21 cellular contexts compared by ENCODE assay signal in the genomic region with DNA sequence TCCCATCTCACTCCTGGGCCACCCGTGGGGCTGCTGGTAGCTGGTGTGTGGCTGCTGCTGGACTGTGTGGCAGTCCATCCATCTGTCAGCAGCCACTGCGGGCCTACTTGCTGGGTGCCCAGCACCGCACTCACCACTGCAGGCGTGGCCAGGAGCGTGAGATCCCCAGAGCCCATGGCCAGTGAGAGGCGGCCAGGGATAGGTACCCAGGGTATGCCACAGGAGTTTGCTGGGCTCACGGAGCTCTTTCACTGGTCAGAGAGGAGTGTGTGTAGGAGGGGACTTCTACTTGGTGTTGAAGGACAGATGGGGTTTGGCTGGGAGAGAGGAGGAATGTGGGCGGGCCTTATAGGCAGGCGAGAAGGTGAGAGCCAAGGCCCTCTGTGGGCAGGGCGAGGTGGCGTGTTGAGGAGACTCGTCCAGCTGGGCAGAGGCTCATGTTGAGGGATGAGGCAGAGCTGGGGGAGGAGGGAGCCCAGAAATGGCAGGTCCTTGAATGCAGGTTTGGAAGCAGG. TPM values are rescaled to one million over a fixed set of nuclear protein-coding genes. Genes with fewer than 3 reads are reported as not detected.
A peak's percentile ranks its signal among the peaks of the same experiment; 100 is the strongest.
DNase-seq lines count a peak whose midpoint lies in the region; ATAC-seq, FAIRE-seq and TF ChIP-seq lines count a peak whose summit lies in the region.
"Had no signal": no experiment of that assay in that cellular context is flagged by ENCODE, and none has a peak within 500 bp of the region (broad histone marks: within the 10 kb centered on the region; RNA-seq: fewer than 3 reads in every experiment).

No MANE protein-coding gene starts in this region.

- H3K4me3 ChIP-seq in K562 (no peak overlapping the region), mesendoderm (ENCODE audit: low read length) (no peak overlapping the region), stomach (no peak overlapping the region)
- H3K4me3 ChIP-seq: BLaER1, SJCRH30, thoracic aorta had no signal

- H3K27ac ChIP-seq in K562 (ENCODE audit: extremely low read depth, low read depth, low read length) (no peak overlapping the region), mesendoderm (ENCODE audit: low read depth, low read length) (no peak overlapping the region), stomach (peak overlapping the region; percentile 72 to 87 (median 83))
- H3K27ac ChIP-seq: BLaER1, SJCRH30, thoracic aorta had no signal

- H3K4me2 ChIP-seq in K562 (ENCODE audit: insufficient read depth, low read length) (no peak overlapping the region), mesendoderm (ENCODE audit: low read length) (no peak overlapping the region)
- H3K4me2 ChIP-seq: BLaER1 had no signal

- H2BK15ac ChIP-seq in mesendoderm (replicated peaks; ENCODE audit: low read depth): no peak overlapping the region

- H3K9me3 ChIP-seq in K562 (replicated peaks; ENCODE audit: control insufficient read depth, insufficient read depth, low read depth, low read length) (no peaks in the 10 kb centered on the region), stomach (no peaks in the 10 kb centered on the region)
- H3K9me3 ChIP-seq: BLaER1, SJCRH30, thoracic aorta had no signal

- TF ChIP-seq EP300 in K562 (IDR thresholded peaks at IDR 0.05; ENCODE audit: low read length) (no peak), stomach (IDR thresholded peaks at IDR 0.05) (no peak)

- CTCF ChIA-PET in activated naive CD4-positive, alpha-beta T cell treated with anti-CD3 and anti-CD28 coated beads, Interleukin-2, amount 10 ng/mL, durations not matched to agents 7 days and 5 days (lab: Charles Lee): interaction anchor here (0.6 to 8.2 kb wide), 6 partner anchors 9 to 463 kb away, joined by 3 to 80 read pairs (median 4); no protein-coding TSS in a partner anchor
- CTCF ChIA-PET in activated naive CD4-positive, alpha-beta T cell treated with anti-CD3 and anti-CD28 coated beads for 36 hours (lab: Charles Lee): interaction anchor here (0.9 to 7.5 kb wide), 4 partner anchors 10 to 463 kb away, joined by 3 to 68 read pairs (median 6); no protein-coding TSS in a partner anchor
- CTCF ChIA-PET in K562 (lab: Yijun Ruan, JAX; ENCODE audit: low intra/inter-chr PET ratio): interaction anchor here (0.8 kb wide), 1 partner anchor 303 kb away, joined by 3 read pairs; no protein-coding TSS in a partner anchor

- no peak overlapping the region for H3K56ac ChIP-seq in mesendoderm (ENCODE audit: low read length)

- in situ Hi-C loops in K562 (cut with MboI): loop anchor here (5.0 kb wide), 2 partner anchors 297 to 462 kb away; no protein-coding TSS in a partner anchor

- H3K9ac ChIP-seq in K562 (ENCODE audit: insufficient read depth in 1 of 2, low read depth in 2 of 2, low read length in 2 of 2) (peak overlapping the region in 1 of 2 experiments; percentile 57; a peak in 1 of 4 replicates), mesendoderm (ENCODE audit: low read length) (no peak overlapping the region)
- H3K9ac ChIP-seq: BLaER1 had no signal

- H3K27me3 Mint-ChIP-seq in activated naive CD4-positive, alpha-beta T cell treated with anti-CD3 and anti-CD28 coated beads, Interleukin-2, amount 10 ng/mL, durations not matched to agents 7 days and 5 days: no peaks in the 10 kb centered on the region
- no peaks in the 10 kb centered on the region for H3K27me3 Mint-ChIP-seq in activated naive CD4-positive, alpha-beta T cell treated with anti-CD3 and anti-CD28 coated beads for 36 hours (ENCODE audit: low read depth)
- H3K27me3 Mint-ChIP-seq: activated T-helper 17 cell treated with anti-CD3 and anti-CD28 coated beads, Interleukin-2, amount 50 U/mL, for 72 hours had no signal

- no peak overlapping the region for H2AK5ac ChIP-seq in mesendoderm (ENCODE audit: low read length)

- H3K4ac ChIP-seq in mesendoderm (ENCODE audit: low read depth, low read length): no peak overlapping the region

- no peak overlapping the region for H4K8ac ChIP-seq in mesendoderm (ENCODE audit: low read depth, low read length)

- H3K4me1 ChIP-seq in K562 (replicated peaks in 1 of 2; ENCODE audit: control insufficient read depth in 2 of 2, insufficient read depth in 2 of 2, low read length in 2 of 2) (peaks cover 10 to 19% of the 10 kb centered on the region in 2 experiments; a peak in 4 of 5 replicates), mesendoderm (ENCODE audit: control insufficient read depth, low read depth, low read length) (peaks cover 4% of the 10 kb centered on the region), stomach (peaks cover 61 to 84% (median 72%) of the 10 kb centered on the region in 4 donors)
- H3K4me1 ChIP-seq: SJCRH30 had no signal

- FAIRE-seq in K562 (lab: Jason Lieb, UNC): no peak
- FAIRE-seq: GM12891 had no signal

- peak; percentile 13 for DNase-seq in activated naive CD4-positive, alpha-beta T cell treated with anti-CD3 and anti-CD28 coated beads, Interleukin-2, amount 10 ng/mL, durations not matched to agents 7 days and 5 days
- DNase-seq in activated naive CD4-positive, alpha-beta T cell treated with anti-CD3 and anti-CD28 coated beads for 36 hours: no peak
- DNase-seq in K562 (ENCODE audit: extremely low read depth in 1 of 4, low spot score in 3 of 4) (no peak), mesendoderm (peak; percentile 43), stomach (peak; percentile 46), NCI-H69 (lab: John Stamatoyannopoulos, UW) (no peak), NCI-H1694 treated with DMSO at 0.1 percent for 48 hours (lab: John Stamatoyannopoulos, UW) (no peak), NCI-H226 (no peak)
- DNase-seq: effector memory CD4-positive, alpha-beta T cell; HFFc6; hypothalamus; Karpas-422; NCI-H1105; NCI-H526 treated with DMSO at 0.1 percent for 48 hours; SJCRH30; stimulated activated CD8-positive, alpha-beta memory T cell treated with anti-CD3 and anti-CD28 coated beads, Interleukin-4, amount 100 ng/mL, for 48 hours; T-helper 2 cell had no signal

- H3K4me3 Mint-ChIP-seq in activated naive CD4-positive, alpha-beta T cell treated with anti-CD3 and anti-CD28 coated beads, Interleukin-2, amount 10 ng/mL, durations not matched to agents 7 days and 5 days: no peak overlapping the region
- H3K4me3 Mint-ChIP-seq in activated naive CD4-positive, alpha-beta T cell treated with anti-CD3 and anti-CD28 coated beads for 36 hours: no peak overlapping the region
- H3K4me3 Mint-ChIP-seq: activated T-helper 17 cell treated with anti-CD3 and anti-CD28 coated beads, Interleukin-2, amount 50 U/mL, for 72 hours; HFFc6 had no signal

- POLR2A ChIA-PET in K562 (lab: Yijun Ruan, JAX): interaction anchor here (0.7 to 8.2 kb wide), 7 partner anchors 10 to 360 kb away, joined by 3 to 41 read pairs (median 3); no protein-coding TSS in a partner anchor

- H2BK120ac ChIP-seq in mesendoderm (ENCODE audit: low read depth, low read length): no peak overlapping the region

- no peaks in the 10 kb centered on the region for H3K79me2 ChIP-seq in K562 (ENCODE audit: control insufficient read depth, insufficient read depth, low read length)
- no peaks in the 10 kb centered on the region for H3K79me2 ChIP-seq in mesendoderm (ENCODE audit: control insufficient read depth, insufficient read depth, low read length)

- H3K23ac ChIP-seq in mesendoderm (ENCODE audit: low read length): peak overlapping the region; percentile 94

- peaks cover 17% of the 10 kb centered on the region for H4K20me1 ChIP-seq in K562 (replicated peaks; ENCODE audit: control insufficient read depth, insufficient read depth, low read length)

- no peak overlapping the region for H3K18ac ChIP-seq in mesendoderm (ENCODE audit: low read length)

- intact Hi-C loops in activated naive CD4-positive, alpha-beta T cell treated with anti-CD3 and anti-CD28 coated beads for 36 hours (cut with micrococcal nuclease): loop anchor here (2.0 kb wide), 1 partner anchor 459 kb away; no protein-coding TSS in a partner anchor
- intact Hi-C loops in K562 (cut with micrococcal nuclease): loop anchor here (2.0 to 10.0 kb wide), 2 partner anchors 135 to 303 kb away; no protein-coding TSS in a partner anchor
- intact Hi-C loops in stomach (cut with DNase I; ENCODE audit: low total_unique reads): loop anchor here (10.0 kb wide), 1 partner anchor 305 kb away; no protein-coding TSS in a partner anchor

- TF ChIP-seq POLR2A in K562 (conservative IDR thresholded peaks at IDR 0.05) (no peak), stomach (IDR thresholded peaks at IDR 0.05) (no peak)

- H3K79me1 ChIP-seq in mesendoderm (ENCODE audit: low read length): peaks cover 2% of the 10 kb centered on the region

- H3K9me1 ChIP-seq in K562 (ENCODE audit: control insufficient read depth, insufficient read depth, low read length): no peaks in the 10 kb centered on the region

- 72% methylated on average over 12 of the region's 12 CpGs for WGBS in K562 (ENCODE audit: insufficient coverage, low coverage, missing lambda C conversion rate)
- WGBS in mesendoderm (ENCODE audit: extremely low coverage, insufficient coverage, low lambda C conversion rate): no CpG with 5 or more reads among the region's 12 CpGs
- 51 to 66% (median 63%) methylated on average over 8 to 12 of the region's 12 CpGs for WGBS in stomach, 5 donors

- peaks cover 2% of the 10 kb centered on the region for H3K4me1 Mint-ChIP-seq in activated naive CD4-positive, alpha-beta T cell treated with anti-CD3 and anti-CD28 coated beads, Interleukin-2, amount 10 ng/mL, durations not matched to agents 7 days and 5 days
- H3K4me1 Mint-ChIP-seq in activated naive CD4-positive, alpha-beta T cell treated with anti-CD3 and anti-CD28 coated beads for 36 hours (ENCODE audit: low read depth): no peaks in the 10 kb centered on the region

- H3K9me3 Mint-ChIP-seq in activated naive CD4-positive, alpha-beta T cell treated with anti-CD3 and anti-CD28 coated beads, Interleukin-2, amount 10 ng/mL, durations not matched to agents 7 days and 5 days: no peaks in the 10 kb centered on the region
- H3K9me3 Mint-ChIP-seq in activated naive CD4-positive, alpha-beta T cell treated with anti-CD3 and anti-CD28 coated beads for 36 hours: no peaks in the 10 kb centered on the region
- H3K9me3 Mint-ChIP-seq: activated T-helper 17 cell treated with anti-CD3 and anti-CD28 coated beads, Interleukin-2, amount 50 U/mL, for 72 hours; HFFc6 had no signal

- TF ChIP-seq RAD21 in K562 (CRISPR knock-in tag; conservative IDR thresholded peaks at IDR 0.05 in 1 of 2, IDR thresholded peaks at IDR 0.05 in 1 of 2): no peak

- no peaks in the 10 kb centered on the region for H3K36me3 Mint-ChIP-seq in activated naive CD4-positive, alpha-beta T cell treated with anti-CD3 and anti-CD28 coated beads, Interleukin-2, amount 10 ng/mL, durations not matched to agents 7 days and 5 days
- no peaks in the 10 kb centered on the region for H3K36me3 Mint-ChIP-seq in activated naive CD4-positive, alpha-beta T cell treated with anti-CD3 and anti-CD28 coated beads for 36 hours (ENCODE audit: low read depth)

- H2AFZ ChIP-seq in K562 (ENCODE audit: low read depth, low read length): no peak overlapping the region

- H4K5ac ChIP-seq in mesendoderm (ENCODE audit: low read length): no peak overlapping the region

- H3K36me3 ChIP-seq in K562 (ENCODE audit: control insufficient read depth, insufficient read depth, low read length) (peaks cover 17% of the 10 kb centered on the region; the same call in 1 of the 3 replicates), mesendoderm (ENCODE audit: control insufficient read depth, insufficient read depth, low read length) (no peaks in the 10 kb centered on the region), stomach (peaks cover 0 to 44% (median 19%) of the 10 kb centered on the region in 4 donors)
- H3K36me3 ChIP-seq: SJCRH30, thoracic aorta had no signal

- no TSS peak for BruUV-seq in K562 (replicated peaks; lab: Mats Ljungman, UMichigan)

- H3K27ac Mint-ChIP-seq in activated naive CD4-positive, alpha-beta T cell treated with anti-CD3 and anti-CD28 coated beads, Interleukin-2, amount 10 ng/mL, durations not matched to agents 7 days and 5 days: no peak overlapping the region
- H3K27ac Mint-ChIP-seq in activated naive CD4-positive, alpha-beta T cell treated with anti-CD3 and anti-CD28 coated beads for 36 hours: no peak overlapping the region
- H3K27ac Mint-ChIP-seq: activated T-helper 17 cell treated with anti-CD3 and anti-CD28 coated beads, Interleukin-2, amount 50 U/mL, for 72 hours; HFFc6 had no signal

- H2BK5ac ChIP-seq in mesendoderm (ENCODE audit: low read length): no peak overlapping the region

- H3K27me3 ChIP-seq in K562 (ENCODE audit: control insufficient read depth in 2 of 2, insufficient read depth in 2 of 2, low read length in 2 of 2) (no peaks in the 10 kb centered on the region), mesendoderm (ENCODE audit: insufficient read depth, low read length, poor library complexity) (no peaks in the 10 kb centered on the region), stomach (no peaks in the 10 kb centered on the region)
- H3K27me3 ChIP-seq: BLaER1, SJCRH30 had no signal

- peak; percentile 4; the same call in 2 of the 3 replicates for ATAC-seq in K562

- TF ChIP-seq CTCF in K562 (IDR thresholded peaks at IDR 0.05 in 2 of 3, conservative IDR thresholded peaks at IDR 0.05 in 1 of 3; ENCODE audit: insufficient read depth in 2 of 3, low read depth in 1 of 3, low read length in 3 of 3): no peak
- TF ChIP-seq CTCF in stomach (IDR thresholded peaks at IDR 0.05): no peak

RNA-seq across cellular contexts. Expression of gene QSOX1, which starts 15.0 kb away (rescaled TPM):
- 10 to 100 TPM; 27.6 to 31.9 TPM for total RNA-seq in activated naive CD4-positive, alpha-beta T cell treated with anti-CD3 and anti-CD28 coated beads for 36 hours
- total RNA-seq in K562 (2011; cell fraction: chromatin; rRNA removed; ENCODE audit: low replicate concordance): 19.7 and 43.6 TPM in 2 replicates
- 60.0 and 64.2 TPM in 2 replicates for total RNA-seq in K562 (2011; cell fraction: nucleolus; rRNA removed)
- 56.8 and 59.6 TPM in 2 replicates for total RNA-seq in K562 (2011; cell fraction: nucleoplasm; rRNA removed)
- total RNA-seq in K562 (2014; rRNA removed) (21.4 and 33.2 TPM in 2 replicates), K562 (2014; rRNA removed; fragmentation: Illumina TruSeq; extraction: Trizol) (10.2 and 11.4 TPM in 2 replicates), K562 (2015; rRNA removed; fragmentation: Illumina TruSeq; extraction: Trizol) (11.0 and 11.7 TPM in 2 replicates), K562 (2021) (47.8 and 53.1 TPM in 2 replicates), stomach (100 to 1,000 TPM in 3 of 5 donors, 10 to 100 TPM in 2; 58.3 to 323 (median 129) TPM)
- polyA plus RNA-seq in K562 (2011; rRNA removed) (15.0 and 36.5 TPM in 2 replicates), K562 (2014; fragmentation: Illumina TruSeq; extraction: Trizol) (23.9 and 28.3 TPM in 2 replicates), K562 (2014; fragmentation: Nextera tagmentation; extraction: Ambion mirVana) (1 to 10 TPM; 4.0 to 4.6 TPM), K562 (2014; rRNA removed) (21.5 and 24.8 TPM in 2 replicates), stomach (100 to 1,000 TPM in 2 of 3 donors, 10 to 100 TPM in 1; 38.5 to 118 (median 103) TPM)
- 25.2 and 25.3 TPM in 2 replicates for polyA plus RNA-seq in K562 (2011; cell fraction: cytosol; rRNA removed)
- 33.0 and 35.8 TPM in 2 replicates for polyA plus RNA-seq in K562 (2011; cell fraction: nucleus; rRNA removed)
- 38.9 and 76.2 TPM in 2 replicates for polyA plus RNA-seq in K562 (2012)
- 8.6 and 10.8 TPM in 2 replicates for polyA minus RNA-seq in K562 (2011; rRNA and poly(A)+ RNA removed)
- 10.2 and 18.2 TPM in 2 replicates for polyA minus RNA-seq in K562 (2011; cell fraction: cytosol; rRNA and poly(A)+ RNA removed)
- 7.5 and 7.6 TPM in 2 replicates for polyA minus RNA-seq in K562 (2011; cell fraction: nucleus; rRNA and poly(A)+ RNA removed)
- polyA plus RNA-seq in mesendoderm (2013, experiment 1 of 2): 46.3 TPM
- 47.4 TPM for polyA plus RNA-seq in mesendoderm (2013, experiment 2 of 2)

Comparison
In these comparisons a context has a peak if more than half of its experiments do, and no peak if none do; other contexts are left out.
1. DNase-seq: peak in activated naive CD4-positive, alpha-beta T cell treated with anti-CD3 and anti-CD28 coated beads, Interleukin-2, amount 10 ng/mL, durations not matched to agents 7 days and 5 days (single experiment), mesendoderm (single experiment) and stomach (single experiment); none in activated naive CD4-positive, alpha-beta T cell treated with anti-CD3 and anti-CD28 coated beads for 36 hours (single experiment), K562 (0 of 4), NCI-H69 (single experiment), NCI-H1694 treated with DMSO at 0.1 percent for 48 hours (single experiment) and NCI-H226 (single experiment).
2. H3K27ac ChIP-seq: peak in stomach (5 of 5); none in K562 (single experiment) and mesendoderm (single experiment).